Comparison of ENCODE assay signal across 1 cellular context in genomic region chr11:75350743-75351540, GRCh38.
TF ChIP-seq lines count a peak whose summit lies in the region.

No MANE protein-coding gene starts in this region.

TF ChIP-seq in K562, 482 proteins besides CTCF, POLR2A, EP300 and RAD21 (continued from another document):
- TF ChIP-seq, protein P1, sequence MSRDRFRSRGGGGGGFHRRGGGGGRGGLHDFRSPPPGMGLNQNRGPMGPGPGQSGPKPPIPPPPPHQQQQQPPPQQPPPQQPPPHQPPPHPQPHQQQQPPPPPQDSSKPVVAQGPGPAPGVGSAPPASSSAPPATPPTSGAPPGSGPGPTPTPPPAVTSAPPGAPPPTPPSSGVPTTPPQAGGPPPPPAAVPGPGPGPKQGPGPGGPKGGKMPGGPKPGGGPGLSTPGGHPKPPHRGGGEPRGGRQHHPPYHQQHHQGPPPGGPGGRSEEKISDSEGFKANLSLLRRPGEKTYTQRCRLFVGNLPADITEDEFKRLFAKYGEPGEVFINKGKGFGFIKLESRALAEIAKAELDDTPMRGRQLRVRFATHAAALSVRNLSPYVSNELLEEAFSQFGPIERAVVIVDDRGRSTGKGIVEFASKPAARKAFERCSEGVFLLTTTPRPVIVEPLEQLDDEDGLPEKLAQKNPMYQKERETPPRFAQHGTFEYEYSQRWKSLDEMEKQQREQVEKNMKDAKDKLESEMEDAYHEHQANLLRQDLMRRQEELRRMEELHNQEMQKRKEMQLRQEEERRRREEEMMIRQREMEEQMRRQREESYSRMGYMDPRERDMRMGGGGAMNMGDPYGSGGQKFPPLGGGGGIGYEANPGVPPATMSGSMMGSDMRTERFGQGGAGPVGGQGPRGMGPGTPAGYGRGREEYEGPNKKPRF (IDR thresholded peaks at IDR 0.05; ENCODE audit: low read depth, low read length) = no peak
- TF ChIP-seq SMAD4 (CRISPR knock-in tag; conservative IDR thresholded peaks at IDR 0.05) (0 out of 2 replicates have a peak, but pooled peaks have one; percentile 28), E2F1 (CRISPR knock-in tag; IDR thresholded peaks at IDR 0.05) (0 out of 2 replicates have a peak, but pooled peaks have one; percentile 16), CREM (IDR thresholded peaks at IDR 0.05; ENCODE audit: low read depth) (0 out of 2 replicates have a peak, but pooled peaks have one; percentile 22), NR1H2 (CRISPR knock-in tag; IDR thresholded peaks at IDR 0.05) (no peak), HDAC1 (IDR thresholded peaks at IDR 0.05) (peak in 1 of 2 experiments; percentile 52; a peak in 2 of 4 replicates), CTBP1 (IDR thresholded peaks at IDR 0.05; ENCODE audit: borderline replicate concordance) (peak; percentile 24; the same call in 1 of the 2 replicates), ZNF175 (CRISPR knock-in tag; IDR thresholded peaks at IDR 0.05; ENCODE audit: low read depth) (0 out of 2 replicates have a peak, but pooled peaks have one; percentile 30), CTCFL (IDR thresholded peaks at IDR 0.05; ENCODE audit: borderline replicate concordance, insufficient read depth, low read depth, low read length, poor library complexity, severe bottlenecking) (peak; percentile 20), BCOR (IDR thresholded peaks at IDR 0.05) (no peak), KHSRP (IDR thresholded peaks at IDR 0.05) (no peak), U2AF1 (optimal IDR thresholded peaks at IDR 0.05; ENCODE audit: low read depth, low read length) (no peak), ZSCAN29 (IDR thresholded peaks at IDR 0.05) (0 out of 2 replicates have a peak, but pooled peaks have one; percentile 18), L3MBTL2 (IDR thresholded peaks at IDR 0.05) (peak; percentile 45; the same call in 1 of the 2 replicates), YY1 (IDR thresholded peaks at IDR 0.05; ENCODE audit: borderline replicate concordance in 1 of 3, control insufficient read depth in 1 of 3, extremely low read depth in 1 of 3, insufficient read depth in 3 of 3, insufficient read length in 1 of 3, insufficient replicate concordance in 2 of 3, low read depth in 1 of 3, low read length in 2 of 3) (peak in 1 of 3 experiments; percentile 22), ZNF431 (CRISPR knock-in tag; IDR thresholded peaks at IDR 0.05) (peak; percentile 66; the same call in 1 of the 2 replicates), SRSF3 (IDR thresholded peaks at IDR 0.05; ENCODE audit: insufficient read depth, low read length) (0 out of 2 replicates have a peak, but pooled peaks have one; percentile 20), SRF (CRISPR knock-in tag; IDR thresholded peaks at IDR 0.05) (0 out of 4 replicates have a peak, but pooled peaks of 1 of the 2 experiments have one; percentile 28), STAG1 (CRISPR knock-in tag; IDR thresholded peaks at IDR 0.05; ENCODE audit: borderline replicate concordance) (0 out of 2 replicates have a peak, but pooled peaks have one; percentile 12), FOXA3 (CRISPR knock-in tag; conservative IDR thresholded peaks at IDR 0.05 in 1 of 2, IDR thresholded peaks at IDR 0.05 in 1 of 2) (peak in 1 of 2 experiments; percentile 52; a peak in 1 of 4 replicates), CCNT2 (IDR thresholded peaks at IDR 0.05; ENCODE audit: borderline replicate concordance, extremely low read depth, insufficient read length, low read depth, low read length) (peak; percentile 10)
- TF ChIP-seq, protein P2, sequence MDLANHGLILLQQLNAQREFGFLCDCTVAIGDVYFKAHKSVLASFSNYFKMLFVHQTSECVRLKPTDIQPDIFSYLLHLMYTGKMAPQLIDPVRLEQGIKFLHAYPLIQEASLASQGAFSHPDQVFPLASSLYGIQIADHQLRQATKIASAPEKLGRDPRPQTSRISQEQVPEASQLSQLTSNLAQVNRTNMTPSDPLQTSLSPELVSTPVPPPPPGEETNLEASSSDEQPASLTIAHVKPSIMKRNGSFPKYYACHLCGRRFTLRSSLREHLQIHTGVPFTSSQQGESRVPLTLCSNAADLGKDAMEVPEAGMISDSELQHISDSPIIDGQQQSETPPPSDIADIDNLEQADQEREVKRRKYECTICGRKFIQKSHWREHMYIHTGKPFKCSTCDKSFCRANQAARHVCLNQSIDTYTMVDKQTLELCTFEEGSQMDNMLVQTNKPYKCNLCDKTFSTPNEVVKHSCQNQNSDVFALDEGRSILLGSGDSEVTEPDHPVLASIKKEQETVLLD (IDR thresholded peaks at IDR 0.05) = peak; percentile 73; the same call in 1 of the 2 replicates
- TF ChIP-seq, protein P3, sequence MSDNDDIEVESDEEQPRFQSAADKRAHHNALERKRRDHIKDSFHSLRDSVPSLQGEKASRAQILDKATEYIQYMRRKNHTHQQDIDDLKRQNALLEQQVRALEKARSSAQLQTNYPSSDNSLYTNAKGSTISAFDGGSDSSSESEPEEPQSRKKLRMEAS (CRISPR knock-in tag; IDR thresholded peaks at IDR 0.05) = peak; percentile 84
- TF ChIP-seq, protein P4, sequence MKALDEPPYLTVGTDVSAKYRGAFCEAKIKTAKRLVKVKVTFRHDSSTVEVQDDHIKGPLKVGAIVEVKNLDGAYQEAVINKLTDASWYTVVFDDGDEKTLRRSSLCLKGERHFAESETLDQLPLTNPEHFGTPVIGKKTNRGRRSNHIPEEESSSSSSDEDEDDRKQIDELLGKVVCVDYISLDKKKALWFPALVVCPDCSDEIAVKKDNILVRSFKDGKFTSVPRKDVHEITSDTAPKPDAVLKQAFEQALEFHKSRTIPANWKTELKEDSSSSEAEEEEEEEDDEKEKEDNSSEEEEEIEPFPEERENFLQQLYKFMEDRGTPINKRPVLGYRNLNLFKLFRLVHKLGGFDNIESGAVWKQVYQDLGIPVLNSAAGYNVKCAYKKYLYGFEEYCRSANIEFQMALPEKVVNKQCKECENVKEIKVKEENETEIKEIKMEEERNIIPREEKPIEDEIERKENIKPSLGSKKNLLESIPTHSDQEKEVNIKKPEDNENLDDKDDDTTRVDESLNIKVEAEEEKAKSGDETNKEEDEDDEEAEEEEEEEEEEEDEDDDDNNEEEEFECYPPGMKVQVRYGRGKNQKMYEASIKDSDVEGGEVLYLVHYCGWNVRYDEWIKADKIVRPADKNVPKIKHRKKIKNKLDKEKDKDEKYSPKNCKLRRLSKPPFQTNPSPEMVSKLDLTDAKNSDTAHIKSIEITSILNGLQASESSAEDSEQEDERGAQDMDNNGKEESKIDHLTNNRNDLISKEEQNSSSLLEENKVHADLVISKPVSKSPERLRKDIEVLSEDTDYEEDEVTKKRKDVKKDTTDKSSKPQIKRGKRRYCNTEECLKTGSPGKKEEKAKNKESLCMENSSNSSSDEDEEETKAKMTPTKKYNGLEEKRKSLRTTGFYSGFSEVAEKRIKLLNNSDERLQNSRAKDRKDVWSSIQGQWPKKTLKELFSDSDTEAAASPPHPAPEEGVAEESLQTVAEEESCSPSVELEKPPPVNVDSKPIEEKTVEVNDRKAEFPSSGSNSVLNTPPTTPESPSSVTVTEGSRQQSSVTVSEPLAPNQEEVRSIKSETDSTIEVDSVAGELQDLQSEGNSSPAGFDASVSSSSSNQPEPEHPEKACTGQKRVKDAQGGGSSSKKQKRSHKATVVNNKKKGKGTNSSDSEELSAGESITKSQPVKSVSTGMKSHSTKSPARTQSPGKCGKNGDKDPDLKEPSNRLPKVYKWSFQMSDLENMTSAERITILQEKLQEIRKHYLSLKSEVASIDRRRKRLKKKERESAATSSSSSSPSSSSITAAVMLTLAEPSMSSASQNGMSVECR (CRISPR knock-in tag; IDR thresholded peaks at IDR 0.05) = peak; percentile 59
